Comparison of ENCODE assay signal across 1 cellular context in genomic region chr5:178993236-178993765, GRCh38.
TF ChIP-seq lines count a peak whose summit lies in the region.

No MANE protein-coding gene starts in this region.

TF ChIP-seq in WTC11, 78 proteins besides CTCF, POLR2A, EP300 and RAD21 (continued from another document):
- TF ChIP-seq FOXP4 (CRISPR knock-in tag; IDR thresholded peaks at IDR 0.05) (no peak), ZSCAN18 (CRISPR knock-in tag; IDR thresholded peaks at IDR 0.05) (no peak), RELA (CRISPR knock-in tag; IDR thresholded peaks at IDR 0.05; ENCODE audit: borderline replicate concordance) (no peak), PREB (CRISPR knock-in tag; IDR thresholded peaks at IDR 0.05; ENCODE audit: borderline replicate concordance) (no peak), E2F5 (CRISPR knock-in tag; IDR thresholded peaks at IDR 0.05) (no peak), ZNF423 (CRISPR knock-in tag; IDR thresholded peaks at IDR 0.05) (no peak), SOX15 (CRISPR knock-in tag; IDR thresholded peaks at IDR 0.05) (no peak)
- TF ChIP-seq, protein P1, sequence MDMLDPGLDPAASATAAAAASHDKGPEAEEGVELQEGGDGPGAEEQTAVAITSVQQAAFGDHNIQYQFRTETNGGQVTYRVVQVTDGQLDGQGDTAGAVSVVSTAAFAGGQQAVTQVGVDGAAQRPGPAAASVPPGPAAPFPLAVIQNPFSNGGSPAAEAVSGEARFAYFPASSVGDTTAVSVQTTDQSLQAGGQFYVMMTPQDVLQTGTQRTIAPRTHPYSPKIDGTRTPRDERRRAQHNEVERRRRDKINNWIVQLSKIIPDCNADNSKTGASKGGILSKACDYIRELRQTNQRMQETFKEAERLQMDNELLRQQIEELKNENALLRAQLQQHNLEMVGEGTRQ (CRISPR knock-in tag; IDR thresholded peaks at IDR 0.05), result no peak
